19 cellular contexts compared by ENCODE assay signal in the genomic region with DNA sequence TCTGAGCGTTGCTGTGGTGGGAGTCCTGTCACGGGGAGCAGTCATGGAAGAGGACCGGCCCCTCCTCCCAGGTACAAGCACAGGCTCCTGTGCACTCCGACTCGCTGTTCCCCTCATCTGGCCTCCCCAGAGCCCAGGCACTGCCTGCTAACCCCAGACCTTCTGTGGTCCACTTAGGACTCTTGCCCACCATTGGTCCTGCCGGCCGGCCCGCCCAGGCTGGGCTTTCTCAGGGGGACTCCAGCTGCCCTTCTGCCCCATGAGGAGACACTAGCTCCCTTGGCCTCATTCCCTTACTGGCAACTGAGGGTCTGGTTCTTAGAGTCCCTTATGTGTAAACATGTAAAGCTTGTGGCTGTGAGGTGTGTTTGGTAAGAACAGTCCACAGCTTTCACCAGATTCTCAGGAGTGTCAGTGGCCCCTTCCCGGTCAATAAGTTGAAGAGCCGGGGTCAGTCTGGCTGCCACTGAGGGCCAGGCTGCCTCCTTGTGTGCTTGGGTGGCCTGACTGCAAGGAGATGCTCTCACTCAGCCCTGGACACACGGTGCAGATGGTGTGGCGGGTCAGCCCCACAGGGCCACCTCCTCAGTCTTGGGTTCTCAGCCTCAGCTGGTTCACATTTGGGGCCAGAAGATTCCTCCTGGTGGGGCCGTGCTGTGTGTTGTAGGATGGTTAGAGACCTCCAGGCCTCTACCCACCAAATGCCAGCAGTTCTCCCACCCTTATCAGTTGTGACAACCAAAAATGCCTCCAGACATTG. TPM values are rescaled to one million over a fixed set of nuclear protein-coding genes. Genes with fewer than 3 reads are reported as not detected.
DNase-seq lines count a peak whose midpoint lies in the region; ATAC-seq, FAIRE-seq and TF ChIP-seq lines count a peak whose summit lies in the region.
"Had no signal": no experiment of that assay in that cellular context is flagged by ENCODE, and none has a peak within 500 bp of the region (broad histone marks: within the 10 kb centered on the region; RNA-seq: fewer than 3 reads in every experiment).

No MANE protein-coding gene starts in this region.

- peaks cover 7% of the 10 kb centered on the region for H3K9me3 ChIP-seq in K562 (replicated peaks; ENCODE audit: control insufficient read depth, insufficient read depth, low read depth, low read length)
- H3K9me3 ChIP-seq in upper lobe of right lung: no peaks in the 10 kb centered on the region
- H3K9me3 ChIP-seq: Caco-2 had no signal

- H3K27me3 Mint-ChIP-seq in activated CD8-positive, alpha-beta memory T cell treated with anti-CD3 and anti-CD28 coated beads, Interleukin-2, amount 10 ng/mL, durations not matched to agents 7 days and 5 days: no peaks in the 10 kb centered on the region
- H3K27me3 Mint-ChIP-seq in osteocyte (ENCODE audit: unreplicated experiment): no peaks in the 10 kb centered on the region
- H3K27me3 Mint-ChIP-seq: CD8-positive, alpha-beta memory T cell had no signal

- 92% methylated on average over 12 of the region's 13 CpGs for WGBS in K562 (ENCODE audit: insufficient coverage, low coverage, missing lambda C conversion rate)

- H3K27ac ChIP-seq in K562 (ENCODE audit: extremely low read depth, low read depth, low read length) (no peak overlapping the region), upper lobe of right lung (no peak overlapping the region)
- H3K27ac ChIP-seq: 22Rv1, GM23248, HL-60 had no signal

- no TSS peak for BruUV-seq in K562 (replicated peaks; lab: Mats Ljungman, UMichigan)

- no peaks in the 10 kb centered on the region for H3K27me3 ChIP-seq in K562 (ENCODE audit: control insufficient read depth in 2 of 2, insufficient read depth in 2 of 2, low read length in 2 of 2)
- H3K27me3 ChIP-seq in upper lobe of right lung: no peaks in the 10 kb centered on the region

- H3K4me2 ChIP-seq in K562 (ENCODE audit: insufficient read depth, low read length): no peak overlapping the region

- peaks cover 0 to 4% of the 10 kb centered on the region in 2 experiments; a peak in 1 of 5 replicates for H3K4me1 ChIP-seq in K562 (replicated peaks in 1 of 2; ENCODE audit: control insufficient read depth in 2 of 2, insufficient read depth in 2 of 2, low read length in 2 of 2)
- H3K4me1 ChIP-seq in upper lobe of right lung: no peaks in the 10 kb centered on the region
- H3K4me1 ChIP-seq: Caco-2 had no signal

- peak; percentile 40 for DNase-seq in activated CD8-positive, alpha-beta memory T cell treated with anti-CD3 and anti-CD28 coated beads, Interleukin-2, amount 50 U/mL, for 48 hours
- DNase-seq in activated CD8-positive, alpha-beta memory T cell treated with anti-CD3 and anti-CD28 coated beads, Interleukin-2, amount 10 ng/mL, durations not matched to agents 7 days and 5 days: no peak
- DNase-seq in K562 (ENCODE audit: extremely low read depth in 1 of 4, low spot score in 3 of 4) (no peak), osteocyte (ENCODE audit: extremely low spot score, unreplicated experiment) (peak; percentile 69), upper lobe of right lung (no peak), iPS-NIHi11 (ENCODE audit: low spot score) (no peak)
- no peak for DNase-seq in activated CD4-positive, CD25-positive, alpha-beta regulatory T cell (lab: John Stamatoyannopoulos, UW)
- DNase-seq: Caco-2; CD8-positive, alpha-beta memory T cell; DND-41; GDM1; GM23248 had no signal

- H3K36me3 ChIP-seq in K562 (ENCODE audit: control insufficient read depth, insufficient read depth, low read length) (peaks cover 65% of the 10 kb centered on the region), upper lobe of right lung (peaks cover 5% of the 10 kb centered on the region)

- H3K9me3 Mint-ChIP-seq in activated CD8-positive, alpha-beta memory T cell treated with anti-CD3 and anti-CD28 coated beads, Interleukin-2, amount 10 ng/mL, durations not matched to agents 7 days and 5 days (ENCODE audit: low read depth): peaks cover 9% of the 10 kb centered on the region
- no peaks in the 10 kb centered on the region for H3K9me3 Mint-ChIP-seq in osteocyte (ENCODE audit: unreplicated experiment)

- H3K4me3 ChIP-seq in K562: no peak overlapping the region
- H3K4me3 ChIP-seq in upper lobe of right lung: no peak overlapping the region
- H3K4me3 ChIP-seq: GM23248 had no signal

- no peak for TF ChIP-seq CTCF in K562 (IDR thresholded peaks at IDR 0.05 in 2 of 3, conservative IDR thresholded peaks at IDR 0.05 in 1 of 3; ENCODE audit: insufficient read depth in 2 of 3, low read depth in 1 of 3, low read length in 3 of 3)
- no peak for TF ChIP-seq CTCF in osteocyte (IDR thresholded peaks at IDR 0.05)
- no peak for TF ChIP-seq CTCF in upper lobe of right lung (IDR thresholded peaks at IDR 0.05)

- H3K9ac ChIP-seq in K562 (ENCODE audit: insufficient read depth in 1 of 2, low read depth in 2 of 2, low read length in 2 of 2): peak overlapping the region in 1 of 2 experiments; percentile 54; a peak in 1 of 4 replicates
- H3K9ac ChIP-seq: GM23248 had no signal

- no peak for TF ChIP-seq EP300 in K562 (IDR thresholded peaks at IDR 0.05; ENCODE audit: low read length)

- intact Hi-C loops in K562 (cut with micrococcal nuclease) (no loop called here), upper lobe of right lung (cut with DNase I) (no loop called here)

- peaks cover 31% of the 10 kb centered on the region for H3K36me3 Mint-ChIP-seq in activated CD8-positive, alpha-beta memory T cell treated with anti-CD3 and anti-CD28 coated beads, Interleukin-2, amount 10 ng/mL, durations not matched to agents 7 days and 5 days
- H3K36me3 Mint-ChIP-seq in osteocyte (ENCODE audit: unreplicated experiment): peaks cover 22% of the 10 kb centered on the region

- no peaks in the 10 kb centered on the region for H3K9me1 ChIP-seq in K562 (ENCODE audit: control insufficient read depth, insufficient read depth, low read length)

- H4K20me1 ChIP-seq in K562 (replicated peaks; ENCODE audit: control insufficient read depth, insufficient read depth, low read length): no peaks in the 10 kb centered on the region

- no peak for TF ChIP-seq RAD21 in K562 (CRISPR knock-in tag; conservative IDR thresholded peaks at IDR 0.05 in 1 of 2, IDR thresholded peaks at IDR 0.05 in 1 of 2)

- POLR2A ChIA-PET in K562 (lab: Yijun Ruan, JAX): interaction anchor here (0.7 to 1.6 kb wide), 3 partner anchors 12 to 174 kb away, joined by 3 read pairs; no protein-coding TSS in a partner anchor

- no peak overlapping the region for H3K4me3 Mint-ChIP-seq in activated CD8-positive, alpha-beta memory T cell treated with anti-CD3 and anti-CD28 coated beads, Interleukin-2, amount 10 ng/mL, durations not matched to agents 7 days and 5 days
- H3K4me3 Mint-ChIP-seq in osteocyte (ENCODE audit: unreplicated experiment): no peak overlapping the region
- H3K4me3 Mint-ChIP-seq: CD8-positive, alpha-beta memory T cell had no signal

- CTCF ChIA-PET in activated CD8-positive, alpha-beta memory T cell treated with anti-CD3 and anti-CD28 coated beads, Interleukin-2, amount 10 ng/mL, durations not matched to agents 7 days and 5 days (lab: Charles Lee): no interaction called here
- CTCF ChIA-PET in K562 (lab: Yijun Ruan, JAX; ENCODE audit: low intra/inter-chr PET ratio): no interaction called here

- ATAC-seq in activated CD8-positive, alpha-beta memory T cell treated with anti-CD3 and anti-CD28 coated beads, Interleukin-2, amount 10 ng/mL, durations not matched to agents 7 days and 5 days: no peak
- ATAC-seq in K562 (no peak; the same call in 2 of the 3 replicates), upper lobe of right lung (peak; percentile 19), GM21447 (IDR thresholded peaks at IDR 0.05; ENCODE audit: unreplicated experiment) (no peak)
- ATAC-seq: HCT116 had no signal

- no peak for FAIRE-seq in K562 (lab: Jason Lieb, UNC)
- FAIRE-seq: GM12892, GM19239, H54 had no signal

- no peak for TF ChIP-seq POLR2A in K562 (conservative IDR thresholded peaks at IDR 0.05)

- H3K27ac Mint-ChIP-seq in activated CD8-positive, alpha-beta memory T cell treated with anti-CD3 and anti-CD28 coated beads, Interleukin-2, amount 10 ng/mL, durations not matched to agents 7 days and 5 days: no peak overlapping the region
- no peak overlapping the region for H3K27ac Mint-ChIP-seq in osteocyte (ENCODE audit: unreplicated experiment)

- H3K4me1 Mint-ChIP-seq in activated CD8-positive, alpha-beta memory T cell treated with anti-CD3 and anti-CD28 coated beads, Interleukin-2, amount 10 ng/mL, durations not matched to agents 7 days and 5 days: peaks cover 9% of the 10 kb centered on the region
- peaks cover 2% of the 10 kb centered on the region for H3K4me1 Mint-ChIP-seq in osteocyte (ENCODE audit: unreplicated experiment)

- H2AFZ ChIP-seq in K562 (ENCODE audit: low read depth, low read length): no peak overlapping the region
- H2AFZ ChIP-seq: GM23248 had no signal

- H3K79me2 ChIP-seq in K562 (ENCODE audit: control insufficient read depth, insufficient read depth, low read length): peaks cover 32% of the 10 kb centered on the region

- in situ Hi-C loops in K562 (cut with MboI): no loop called here

RNA-seq across cellular contexts. Expression of gene DDX51, which starts 43.6 kb away (rescaled TPM):
- total RNA-seq in activated CD8-positive, alpha-beta memory T cell treated with anti-CD3 and anti-CD28 coated beads, Interleukin-2, amount 10 ng/mL, durations not matched to agents 7 days and 5 days: 10 to 100 TPM; 24.4 to 30.5 TPM
- total RNA-seq in K562 (2011; cell fraction: chromatin; rRNA removed; ENCODE audit: low replicate concordance): 67.8 and 193 TPM in 2 replicates
- total RNA-seq in K562 (2011; cell fraction: nucleolus; rRNA removed): 119 and 131 TPM in 2 replicates
- 73.8 and 80.7 TPM in 2 replicates for total RNA-seq in K562 (2011; cell fraction: nucleoplasm; rRNA removed)
- 13.1 and 17.3 TPM in 2 replicates for total RNA-seq in K562 (2014; rRNA removed)
- total RNA-seq in K562 (2014; rRNA removed; fragmentation: Illumina TruSeq; extraction: Trizol): 6.3 and 8.0 TPM in 2 replicates
- total RNA-seq in K562 (2015; rRNA removed; fragmentation: Illumina TruSeq; extraction: Trizol): 12.4 TPM in 2 replicates
- total RNA-seq in K562 (2021): 28.9 and 35.9 TPM in 2 replicates
- 11.5 and 16.8 TPM in 2 replicates for polyA plus RNA-seq in K562 (2011; rRNA removed)
- polyA plus RNA-seq in K562 (2011; cell fraction: cytosol; rRNA removed): 11.0 and 11.3 TPM in 2 replicates
- polyA plus RNA-seq in K562 (2011; cell fraction: nucleus; rRNA removed): 90.6 and 110 TPM in 2 replicates
- polyA plus RNA-seq in K562 (2012): 17.8 and 19.0 TPM in 2 replicates
- polyA plus RNA-seq in K562 (2014; fragmentation: Illumina TruSeq; extraction: Trizol): 15.2 and 18.7 TPM in 2 replicates
- 1 to 10 TPM; 1.1 TPM for polyA plus RNA-seq in K562 (2014; fragmentation: Nextera tagmentation; extraction: Ambion mirVana)
- polyA plus RNA-seq in K562 (2014; rRNA removed): 30.2 and 30.4 TPM in 2 replicates
- polyA minus RNA-seq in K562 (2011; rRNA and poly(A)+ RNA removed): 3.7 and 6.8 TPM in 2 replicates
- 5.7 and 7.7 TPM in 2 replicates for polyA minus RNA-seq in K562 (2011; cell fraction: cytosol; rRNA and poly(A)+ RNA removed)
- polyA minus RNA-seq in K562 (2011; cell fraction: nucleus; rRNA and poly(A)+ RNA removed): 27.7 and 30.6 TPM in 2 replicates
- total RNA-seq in osteocyte: 17.7 and 19.3 TPM in 2 replicates
- total RNA-seq in upper lobe of right lung: 16.2 TPM

RNA-seq across cellular contexts. Expression of gene NOC4L, which starts 43.8 kb away (rescaled TPM):
- 10 to 100 TPM; 38.0 to 42.9 TPM for total RNA-seq in activated CD8-positive, alpha-beta memory T cell treated with anti-CD3 and anti-CD28 coated beads, Interleukin-2, amount 10 ng/mL, durations not matched to agents 7 days and 5 days
- total RNA-seq in K562 (2011; cell fraction: chromatin; rRNA removed; ENCODE audit: low replicate concordance): 5.1 and 16.0 TPM in 2 replicates
- 19.2 and 20.4 TPM in 2 replicates for total RNA-seq in K562 (2011; cell fraction: nucleolus; rRNA removed)
- total RNA-seq in K562 (2011; cell fraction: nucleoplasm; rRNA removed): 6.3 and 8.9 TPM in 2 replicates
- 40.4 and 57.2 TPM in 2 replicates for total RNA-seq in K562 (2014; rRNA removed)
- 3.2 and 4.9 TPM in 2 replicates for total RNA-seq in K562 (2014; rRNA removed; fragmentation: Illumina TruSeq; extraction: Trizol)
- 20.1 and 24.6 TPM in 2 replicates for total RNA-seq in K562 (2015; rRNA removed; fragmentation: Illumina TruSeq; extraction: Trizol)
- 77.0 and 78.5 TPM in 2 replicates for total RNA-seq in K562 (2021)
- 4.4 and 8.8 TPM in 2 replicates for polyA plus RNA-seq in K562 (2011; rRNA removed)
- 7.3 and 22.0 TPM in 2 replicates for polyA plus RNA-seq in K562 (2011; cell fraction: cytosol; rRNA removed)
- 16.8 and 33.7 TPM in 2 replicates for polyA plus RNA-seq in K562 (2011; cell fraction: nucleus; rRNA removed)
- polyA plus RNA-seq in K562 (2012): 38.5 and 46.2 TPM in 2 replicates
- polyA plus RNA-seq in K562 (2014; fragmentation: Illumina TruSeq; extraction: Trizol): 20.0 and 44.9 TPM in 2 replicates
- 1 to 10 TPM; 1.3 to 2.9 TPM for polyA plus RNA-seq in K562 (2014; fragmentation: Nextera tagmentation; extraction: Ambion mirVana)
- polyA plus RNA-seq in K562 (2014; rRNA removed): 33.7 and 35.5 TPM in 2 replicates
- 1.5 and 3.8 TPM in 2 replicates for polyA minus RNA-seq in K562 (2011; rRNA and poly(A)+ RNA removed)
- polyA minus RNA-seq in K562 (2011; cell fraction: cytosol; rRNA and poly(A)+ RNA removed): 21.0 and 22.6 TPM in 2 replicates
- polyA minus RNA-seq in K562 (2011; cell fraction: nucleus; rRNA and poly(A)+ RNA removed): 7.9 and 9.6 TPM in 2 replicates
- 21.4 and 22.0 TPM in 2 replicates for total RNA-seq in osteocyte
- 16.5 TPM for total RNA-seq in upper lobe of right lung

Comparison
In these comparisons a context has a peak if more than half of its experiments do, and no peak if none do; other contexts are left out.
1. DNase-seq: peak in activated CD8-positive, alpha-beta memory T cell treated with anti-CD3 and anti-CD28 coated beads, Interleukin-2, amount 50 U/mL, for 48 hours (single experiment) and osteocyte (single experiment); none in activated CD8-positive, alpha-beta memory T cell treated with anti-CD3 and anti-CD28 coated beads, Interleukin-2, amount 10 ng/mL, durations not matched to agents 7 days and 5 days (single experiment), K562 (0 of 4), upper lobe of right lung (single experiment), activated CD4-positive, CD25-positive, alpha-beta regulatory T cell (0 of 4) and iPS-NIHi11 (single experiment).